In the genomic region with DNA sequence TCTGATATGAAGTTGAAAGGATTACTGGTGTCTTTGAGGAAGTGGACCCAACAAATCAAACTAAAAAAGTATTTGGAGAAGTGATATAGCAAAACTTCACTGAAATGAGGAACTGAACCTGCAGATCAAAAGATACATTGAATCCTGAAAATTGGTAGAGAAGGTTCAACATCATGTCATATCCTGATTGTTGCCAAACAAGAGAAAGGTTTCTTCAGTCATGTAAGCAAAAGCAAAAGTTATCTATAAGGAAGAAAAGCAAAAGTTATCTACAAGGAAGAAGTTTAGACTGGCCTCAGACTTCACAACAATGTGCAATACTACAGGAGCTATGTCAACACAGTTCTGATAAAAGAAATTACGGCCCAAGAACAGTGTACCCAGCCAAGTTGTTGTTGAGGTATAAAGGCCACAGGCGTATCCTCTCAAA, we compare ENCODE assay signal across 1 cellular context.
TF ChIP-seq lines count a peak whose summit lies in the region.

No MANE protein-coding gene starts in this region.

TF ChIP-seq in GM12878, 131 proteins besides CTCF, POLR2A, EP300 and RAD21 (continued from another document):
- TF ChIP-seq, protein P1, sequence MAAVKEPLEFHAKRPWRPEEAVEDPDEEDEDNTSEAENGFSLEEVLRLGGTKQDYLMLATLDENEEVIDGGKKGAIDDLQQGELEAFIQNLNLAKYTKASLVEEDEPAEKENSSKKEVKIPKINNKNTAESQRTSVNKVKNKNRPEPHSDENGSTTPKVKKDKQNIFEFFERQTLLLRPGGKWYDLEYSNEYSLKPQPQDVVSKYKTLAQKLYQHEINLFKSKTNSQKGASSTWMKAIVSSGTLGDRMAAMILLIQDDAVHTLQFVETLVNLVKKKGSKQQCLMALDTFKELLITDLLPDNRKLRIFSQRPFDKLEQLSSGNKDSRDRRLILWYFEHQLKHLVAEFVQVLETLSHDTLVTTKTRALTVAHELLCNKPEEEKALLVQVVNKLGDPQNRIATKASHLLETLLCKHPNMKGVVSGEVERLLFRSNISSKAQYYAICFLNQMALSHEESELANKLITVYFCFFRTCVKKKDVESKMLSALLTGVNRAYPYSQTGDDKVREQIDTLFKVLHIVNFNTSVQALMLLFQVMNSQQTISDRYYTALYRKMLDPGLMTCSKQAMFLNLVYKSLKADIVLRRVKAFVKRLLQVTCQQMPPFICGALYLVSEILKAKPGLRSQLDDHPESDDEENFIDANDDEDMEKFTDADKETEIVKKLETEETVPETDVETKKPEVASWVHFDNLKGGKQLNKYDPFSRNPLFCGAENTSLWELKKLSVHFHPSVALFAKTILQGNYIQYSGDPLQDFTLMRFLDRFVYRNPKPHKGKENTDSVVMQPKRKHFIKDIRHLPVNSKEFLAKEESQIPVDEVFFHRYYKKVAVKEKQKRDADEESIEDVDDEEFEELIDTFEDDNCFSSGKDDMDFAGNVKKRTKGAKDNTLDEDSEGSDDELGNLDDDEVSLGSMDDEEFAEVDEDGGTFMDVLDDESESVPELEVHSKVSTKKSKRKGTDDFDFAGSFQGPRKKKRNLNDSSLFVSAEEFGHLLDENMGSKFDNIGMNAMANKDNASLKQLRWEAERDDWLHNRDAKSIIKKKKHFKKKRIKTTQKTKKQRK (IDR thresholded peaks at IDR 0.05; ENCODE audit: low read depth, low read length) = no peak
- TF ChIP-seq SMARCA5 (IDR thresholded peaks at IDR 0.05) = peak; percentile 41; the same call in 1 of the 2 replicates
- no peak for TF ChIP-seq STAT1 (conservative IDR thresholded peaks at IDR 0.05)
- TF ChIP-seq SREBF1 (IDR thresholded peaks at IDR 0.05; ENCODE audit: low read length) = no peak
- TF ChIP-seq CEBPB (IDR thresholded peaks at IDR 0.05; ENCODE audit: borderline replicate concordance in 1 of 2, low read depth in 2 of 2, low read length in 2 of 2) = peak in 1 of 2 experiments; percentile 94; a peak in 2 of 4 replicates
- TF ChIP-seq NBN (IDR thresholded peaks at IDR 0.05) = no peak; the same call in 1 of the 2 replicates
- TF ChIP-seq RAD51 (IDR thresholded peaks at IDR 0.05) = 0 out of 2 replicates have a peak, but pooled peaks have one; percentile 4
- peak; percentile 56; the same call in 1 of the 2 replicates for TF ChIP-seq JUNB (IDR thresholded peaks at IDR 0.05)
- no peak for TF ChIP-seq SRF (IDR thresholded peaks at IDR 0.05; ENCODE audit: low read depth in 2 of 2, low read length in 2 of 2)
- peak; percentile 97 for TF ChIP-seq TCF7 (IDR thresholded peaks at IDR 0.05; ENCODE audit: borderline replicate concordance)
- peak; percentile 86 for TF ChIP-seq IKZF1 (conservative IDR thresholded peaks at IDR 0.05)
- TF ChIP-seq SMAD5 (IDR thresholded peaks at IDR 0.05; ENCODE audit: low read depth) = no peak
- TF ChIP-seq HCFC1 (IDR thresholded peaks at IDR 0.05; ENCODE audit: low read length) = no peak
- TF ChIP-seq NR2C1 (IDR thresholded peaks at IDR 0.05) = no peak
- TF ChIP-seq, protein P2, sequence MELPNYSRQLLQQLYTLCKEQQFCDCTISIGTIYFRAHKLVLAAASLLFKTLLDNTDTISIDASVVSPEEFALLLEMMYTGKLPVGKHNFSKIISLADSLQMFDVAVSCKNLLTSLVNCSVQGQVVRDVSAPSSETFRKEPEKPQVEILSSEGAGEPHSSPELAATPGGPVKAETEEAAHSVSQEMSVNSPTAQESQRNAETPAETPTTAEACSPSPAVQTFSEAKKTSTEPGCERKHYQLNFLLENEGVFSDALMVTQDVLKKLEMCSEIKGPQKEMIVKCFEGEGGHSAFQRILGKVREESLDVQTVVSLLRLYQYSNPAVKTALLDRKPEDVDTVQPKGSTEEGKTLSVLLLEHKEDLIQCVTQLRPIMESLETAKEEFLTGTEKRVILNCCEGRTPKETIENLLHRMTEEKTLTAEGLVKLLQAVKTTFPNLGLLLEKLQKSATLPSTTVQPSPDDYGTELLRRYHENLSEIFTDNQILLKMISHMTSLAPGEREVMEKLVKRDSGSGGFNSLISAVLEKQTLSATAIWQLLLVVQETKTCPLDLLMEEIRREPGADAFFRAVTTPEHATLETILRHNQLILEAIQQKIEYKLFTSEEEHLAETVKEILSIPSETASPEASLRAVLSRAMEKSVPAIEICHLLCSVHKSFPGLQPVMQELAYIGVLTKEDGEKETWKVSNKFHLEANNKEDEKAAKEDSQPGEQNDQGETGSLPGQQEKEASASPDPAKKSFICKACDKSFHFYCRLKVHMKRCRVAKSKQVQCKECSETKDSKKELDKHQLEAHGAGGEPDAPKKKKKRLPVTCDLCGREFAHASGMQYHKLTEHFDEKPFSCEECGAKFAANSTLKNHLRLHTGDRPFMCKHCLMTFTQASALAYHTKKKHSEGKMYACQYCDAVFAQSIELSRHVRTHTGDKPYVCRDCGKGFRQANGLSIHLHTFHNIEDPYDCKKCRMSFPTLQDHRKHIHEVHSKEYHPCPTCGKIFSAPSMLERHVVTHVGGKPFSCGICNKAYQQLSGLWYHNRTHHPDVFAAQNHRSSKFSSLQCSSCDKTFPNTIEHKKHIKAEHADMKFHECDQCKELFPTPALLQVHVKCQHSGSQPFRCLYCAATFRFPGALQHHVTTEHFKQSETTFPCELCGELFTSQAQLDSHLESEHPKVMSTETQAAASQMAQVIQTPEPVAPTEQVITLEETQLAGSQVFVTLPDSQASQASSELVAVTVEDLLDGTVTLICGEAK (IDR thresholded peaks at IDR 0.05; ENCODE audit: borderline replicate concordance) = no peak
- peak; percentile 91 for TF ChIP-seq MTA2 (IDR thresholded peaks at IDR 0.05; ENCODE audit: low read depth)
- peak; percentile 65; the same call in 1 of the 2 replicates for TF ChIP-seq ZBED1 (IDR thresholded peaks at IDR 0.05; ENCODE audit: borderline replicate concordance)
- TF ChIP-seq, protein P3, sequence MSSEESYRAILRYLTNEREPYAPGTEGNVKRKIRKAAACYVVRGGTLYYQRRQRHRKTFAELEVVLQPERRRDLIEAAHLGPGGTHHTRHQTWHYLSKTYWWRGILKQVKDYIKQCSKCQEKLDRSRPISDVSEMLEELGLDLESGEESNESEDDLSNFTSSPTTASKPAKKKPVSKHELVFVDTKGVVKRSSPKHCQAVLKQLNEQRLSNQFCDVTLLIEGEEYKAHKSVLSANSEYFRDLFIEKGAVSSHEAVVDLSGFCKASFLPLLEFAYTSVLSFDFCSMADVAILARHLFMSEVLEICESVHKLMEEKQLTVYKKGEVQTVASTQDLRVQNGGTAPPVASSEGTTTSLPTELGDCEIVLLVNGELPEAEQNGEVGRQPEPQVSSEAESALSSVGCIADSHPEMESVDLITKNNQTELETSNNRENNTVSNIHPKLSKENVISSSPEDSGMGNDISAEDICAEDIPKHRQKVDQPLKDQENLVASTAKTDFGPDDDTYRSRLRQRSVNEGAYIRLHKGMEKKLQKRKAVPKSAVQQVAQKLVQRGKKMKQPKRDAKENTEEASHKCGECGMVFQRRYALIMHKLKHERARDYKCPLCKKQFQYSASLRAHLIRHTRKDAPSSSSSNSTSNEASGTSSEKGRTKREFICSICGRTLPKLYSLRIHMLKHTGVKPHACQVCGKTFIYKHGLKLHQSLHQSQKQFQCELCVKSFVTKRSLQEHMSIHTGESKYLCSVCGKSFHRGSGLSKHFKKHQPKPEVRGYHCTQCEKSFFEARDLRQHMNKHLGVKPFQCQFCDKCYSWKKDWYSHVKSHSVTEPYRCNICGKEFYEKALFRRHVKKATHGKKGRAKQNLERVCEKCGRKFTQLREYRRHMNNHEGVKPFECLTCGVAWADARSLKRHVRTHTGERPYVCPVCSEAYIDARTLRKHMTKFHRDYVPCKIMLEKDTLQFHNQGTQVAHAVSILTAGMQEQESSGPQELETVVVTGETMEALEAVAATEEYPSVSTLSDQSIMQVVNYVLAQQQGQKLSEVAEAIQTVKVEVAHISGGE (CRISPR knock-in tag; IDR thresholded peaks at IDR 0.05) = no peak
- TF ChIP-seq, protein P4, sequence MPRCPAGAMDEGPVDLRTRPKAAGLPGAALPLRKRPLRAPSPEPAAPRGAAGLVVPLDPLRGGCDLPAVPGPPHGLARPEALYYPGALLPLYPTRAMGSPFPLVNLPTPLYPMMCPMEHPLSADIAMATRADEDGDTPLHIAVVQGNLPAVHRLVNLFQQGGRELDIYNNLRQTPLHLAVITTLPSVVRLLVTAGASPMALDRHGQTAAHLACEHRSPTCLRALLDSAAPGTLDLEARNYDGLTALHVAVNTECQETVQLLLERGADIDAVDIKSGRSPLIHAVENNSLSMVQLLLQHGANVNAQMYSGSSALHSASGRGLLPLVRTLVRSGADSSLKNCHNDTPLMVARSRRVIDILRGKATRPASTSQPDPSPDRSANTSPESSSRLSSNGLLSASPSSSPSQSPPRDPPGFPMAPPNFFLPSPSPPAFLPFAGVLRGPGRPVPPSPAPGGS (IDR thresholded peaks at IDR 0.05; ENCODE audit: borderline replicate concordance, insufficient read depth, low read depth, low read length, poor library complexity, severe bottlenecking) = peak; percentile 18
- peak; percentile 80 for TF ChIP-seq BCL11A (IDR thresholded peaks at IDR 0.05; ENCODE audit: low read depth, low read length)
- TF ChIP-seq MEF2B (IDR thresholded peaks at IDR 0.05; ENCODE audit: partially characterized antibody, poor library complexity, severe bottlenecking) = peak; percentile 55
- no peak for TF ChIP-seq ZNF622 (IDR thresholded peaks at IDR 0.05)
- TF ChIP-seq, protein P5, sequence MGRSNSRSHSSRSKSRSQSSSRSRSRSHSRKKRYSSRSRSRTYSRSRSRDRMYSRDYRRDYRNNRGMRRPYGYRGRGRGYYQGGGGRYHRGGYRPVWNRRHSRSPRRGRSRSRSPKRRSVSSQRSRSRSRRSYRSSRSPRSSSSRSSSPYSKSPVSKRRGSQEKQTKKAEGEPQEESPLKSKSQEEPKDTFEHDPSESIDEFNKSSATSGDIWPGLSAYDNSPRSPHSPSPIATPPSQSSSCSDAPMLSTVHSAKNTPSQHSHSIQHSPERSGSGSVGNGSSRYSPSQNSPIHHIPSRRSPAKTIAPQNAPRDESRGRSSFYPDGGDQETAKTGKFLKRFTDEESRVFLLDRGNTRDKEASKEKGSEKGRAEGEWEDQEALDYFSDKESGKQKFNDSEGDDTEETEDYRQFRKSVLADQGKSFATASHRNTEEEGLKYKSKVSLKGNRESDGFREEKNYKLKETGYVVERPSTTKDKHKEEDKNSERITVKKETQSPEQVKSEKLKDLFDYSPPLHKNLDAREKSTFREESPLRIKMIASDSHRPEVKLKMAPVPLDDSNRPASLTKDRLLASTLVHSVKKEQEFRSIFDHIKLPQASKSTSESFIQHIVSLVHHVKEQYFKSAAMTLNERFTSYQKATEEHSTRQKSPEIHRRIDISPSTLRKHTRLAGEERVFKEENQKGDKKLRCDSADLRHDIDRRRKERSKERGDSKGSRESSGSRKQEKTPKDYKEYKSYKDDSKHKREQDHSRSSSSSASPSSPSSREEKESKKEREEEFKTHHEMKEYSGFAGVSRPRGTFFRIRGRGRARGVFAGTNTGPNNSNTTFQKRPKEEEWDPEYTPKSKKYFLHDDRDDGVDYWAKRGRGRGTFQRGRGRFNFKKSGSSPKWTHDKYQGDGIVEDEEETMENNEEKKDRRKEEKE (IDR thresholded peaks at IDR 0.05) = no peak
- TF ChIP-seq ZNF24 (IDR thresholded peaks at IDR 0.05) = peak; percentile 75; the same call in 1 of the 2 replicates
- TF ChIP-seq, protein P6, sequence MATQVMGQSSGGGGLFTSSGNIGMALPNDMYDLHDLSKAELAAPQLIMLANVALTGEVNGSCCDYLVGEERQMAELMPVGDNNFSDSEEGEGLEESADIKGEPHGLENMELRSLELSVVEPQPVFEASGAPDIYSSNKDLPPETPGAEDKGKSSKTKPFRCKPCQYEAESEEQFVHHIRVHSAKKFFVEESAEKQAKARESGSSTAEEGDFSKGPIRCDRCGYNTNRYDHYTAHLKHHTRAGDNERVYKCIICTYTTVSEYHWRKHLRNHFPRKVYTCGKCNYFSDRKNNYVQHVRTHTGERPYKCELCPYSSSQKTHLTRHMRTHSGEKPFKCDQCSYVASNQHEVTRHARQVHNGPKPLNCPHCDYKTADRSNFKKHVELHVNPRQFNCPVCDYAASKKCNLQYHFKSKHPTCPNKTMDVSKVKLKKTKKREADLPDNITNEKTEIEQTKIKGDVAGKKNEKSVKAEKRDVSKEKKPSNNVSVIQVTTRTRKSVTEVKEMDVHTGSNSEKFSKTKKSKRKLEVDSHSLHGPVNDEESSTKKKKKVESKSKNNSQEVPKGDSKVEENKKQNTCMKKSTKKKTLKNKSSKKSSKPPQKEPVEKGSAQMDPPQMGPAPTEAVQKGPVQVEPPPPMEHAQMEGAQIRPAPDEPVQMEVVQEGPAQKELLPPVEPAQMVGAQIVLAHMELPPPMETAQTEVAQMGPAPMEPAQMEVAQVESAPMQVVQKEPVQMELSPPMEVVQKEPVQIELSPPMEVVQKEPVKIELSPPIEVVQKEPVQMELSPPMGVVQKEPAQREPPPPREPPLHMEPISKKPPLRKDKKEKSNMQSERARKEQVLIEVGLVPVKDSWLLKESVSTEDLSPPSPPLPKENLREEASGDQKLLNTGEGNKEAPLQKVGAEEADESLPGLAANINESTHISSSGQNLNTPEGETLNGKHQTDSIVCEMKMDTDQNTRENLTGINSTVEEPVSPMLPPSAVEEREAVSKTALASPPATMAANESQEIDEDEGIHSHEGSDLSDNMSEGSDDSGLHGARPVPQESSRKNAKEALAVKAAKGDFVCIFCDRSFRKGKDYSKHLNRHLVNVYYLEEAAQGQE (IDR thresholded peaks at IDR 0.05; ENCODE audit: low read depth, low read length) = no peak
